In genomic region chr16:15888072-15888976, GRCh38 we compare ENCODE assay signal across 8 cellular contexts. TPM values are rescaled to one million over a fixed set of nuclear protein-coding genes. Genes with fewer than 3 reads are reported as not detected.
A peak's percentile ranks its signal among the peaks of the same experiment; 100 is the strongest.
DNase-seq lines count a peak whose midpoint lies in the region; ATAC-seq and TF ChIP-seq lines count a peak whose summit lies in the region.

Gene CEP20, minus strand, starts transcription at chr16:15888603. Its CDS starts 18 bp downstream, at chr16:15888585.

- no peaks in the 10 kb centered on the region for H3K27me3 ChIP-seq in liver (ENCODE audit: control insufficient read depth in 4 of 4, insufficient read depth in 4 of 4, low read length in 3 of 4)

- peak within 1 kb of the TSS; percentile 75 to 79 for H3K27ac ChIP-seq in liver (ENCODE audit: low read depth in 1 of 2, low read length in 2 of 2)

- H3K36me3 ChIP-seq in liver (ENCODE audit: control insufficient read depth in 4 of 4, insufficient read depth in 3 of 4, low read depth in 1 of 4, low read length in 3 of 4): peaks cover 0 to 5% (median 1%) of the 10 kb centered on the region in 4 donors

- peak within 1 kb of the TSS; percentile 68 to 100 (median 73) for H3K4me3 ChIP-seq in liver (ENCODE audit: low read depth in 1 of 3, low read length in 3 of 3)

- H3K4me3 Mint-ChIP-seq in CD14-positive monocyte: peak within 1 kb of the TSS; percentile 100

- peaks cover 0 to 2% (median 0%) of the 10 kb centered on the region in 3 donors for H3K27me3 Mint-ChIP-seq in CD14-positive monocyte (ENCODE audit: low read depth in 3 of 3)

- H3K27ac Mint-ChIP-seq in CD14-positive monocyte: peak within 1 kb of the TSS; percentile 98 to 100 (median 98)

- H3K4me1 Mint-ChIP-seq in CD14-positive monocyte: peaks cover 30% of the 10 kb centered on the region

- peaks cover 1 to 15% (median 11%) of the 10 kb centered on the region in 4 donors for H3K4me1 ChIP-seq in liver (ENCODE audit: control insufficient read depth in 4 of 4, insufficient read depth in 4 of 4, low read length in 3 of 4)

- DNase-seq in CD14-positive monocyte (ENCODE audit: low spot score) (peak; percentile 100), NCI-H748 treated with DMSO at 0.1 percent for 48 hours (lab: John Stamatoyannopoulos, UW) (peak; percentile 94), dermis blood vessel endothelial cell (peak; percentile 99)
- peak; percentile 98 to 100 for DNase-seq in activated CD4-positive, alpha-beta T cell treated with anti-CD3 and anti-CD28 coated beads, Interleukin-2, amount 50 U/mL, for 24 hours (ENCODE audit: low read depth in 1 of 2, low spot score in 1 of 2)
- DNase-seq in stimulated activated CD4-positive, alpha-beta T cell treated with anti-CD3 and anti-CD28 coated beads, Interleukin-4, amount 100 ng/mL, for 24 hours: peak; percentile 100

- H3K36me3 Mint-ChIP-seq in CD14-positive monocyte: peaks cover 3 to 8% of the 10 kb centered on the region in 2 donors

- no peaks in the 10 kb centered on the region for H3K9me3 ChIP-seq in liver (ENCODE audit: control insufficient read depth in 4 of 4, low read length in 3 of 4)

- peak; percentile 17 to 38 for TF ChIP-seq RAD21 in liver (IDR thresholded peaks at IDR 0.05)

- WGBS in liver: under 1% methylated on average over 41 of the region's 41 CpGs

- H3K9me3 Mint-ChIP-seq in CD14-positive monocyte: peaks cover 0 to 3% (median 0%) of the 10 kb centered on the region in 7 donors

- ATAC-seq in GM19372 (IDR thresholded peaks at IDR 0.05; ENCODE audit: low read depth, unreplicated experiment) (peak; percentile 96), HG03558 (IDR thresholded peaks at IDR 0.05; ENCODE audit: extremely low read depth, unreplicated experiment) (peak; percentile 90)

- TF ChIP-seq CTCF in CD14-positive monocyte (IDR thresholded peaks at IDR 0.05): no peak
- TF ChIP-seq CTCF in liver (IDR thresholded peaks at IDR 0.05; ENCODE audit: low read depth, low read length, missing input control): peak; percentile 41

- H3K9ac ChIP-seq in liver (ENCODE audit: low read depth in 1 of 2, low read length in 2 of 2): peak within 1 kb of the TSS; percentile 39 to 92

- intact Hi-C loops in CD14-positive monocyte (cut with micrococcal nuclease): loop anchor here in 1 of 2 donors (5.0 to 10.0 kb wide), 3 partner anchors 64 to 1254 kb away; partner anchors contain the start of genes BFAR, MARF1 and PARN

TF ChIP-seq in liver, 16 proteins besides CTCF, POLR2A, EP300 and RAD21:
- TF ChIP-seq RXRA (IDR thresholded peaks at IDR 0.05): peak in 1 of 2 donors; percentile 17
- peak; percentile 10 to 81 for TF ChIP-seq GABPA (IDR thresholded peaks at IDR 0.05 in 1 of 2, conservative IDR thresholded peaks at IDR 0.05 in 1 of 2)
- TF ChIP-seq SP1 (IDR thresholded peaks at IDR 0.05): peak; percentile 81
- no peak for TF ChIP-seq HNF4A (conservative IDR thresholded peaks at IDR 0.05)
- no peak for TF ChIP-seq JUND (IDR thresholded peaks at IDR 0.05)
- no peak for TF ChIP-seq NR2F2 (IDR thresholded peaks at IDR 0.05)
- no peak for TF ChIP-seq ZBTB33 (IDR thresholded peaks at IDR 0.05)
- TF ChIP-seq REST (IDR thresholded peaks at IDR 0.05): peak; percentile 39
- peak; percentile 32 for TF ChIP-seq MAX (IDR thresholded peaks at IDR 0.05)
- no peak for TF ChIP-seq ATF3 (IDR thresholded peaks at IDR 0.05)
- peak; percentile 82 for TF ChIP-seq TAF1 (conservative IDR thresholded peaks at IDR 0.05)
- peak; percentile 99 for TF ChIP-seq YY1 (IDR thresholded peaks at IDR 0.05)
- no peak for TF ChIP-seq HNF4G (IDR thresholded peaks at IDR 0.05)
- no peak for TF ChIP-seq FOXA1 (IDR thresholded peaks at IDR 0.05)
- TF ChIP-seq FOXA2 (IDR thresholded peaks at IDR 0.05): no peak
- peak in 1 of 2 donors; percentile 38 for TF ChIP-seq EGR1 (IDR thresholded peaks at IDR 0.05; ENCODE audit: low read depth in 2 of 2)
TF ChIP-seq in liver: peak in this region for 8.

RNA-seq across cellular contexts. Expression of gene CEP20, which starts in this region (rescaled TPM):
- 10 to 100 TPM; 24.7 to 27.3 TPM for polyA plus RNA-seq in CD14-positive monocyte
- 20.4 and 29.0 TPM in 2 replicates for total RNA-seq in dermis blood vessel endothelial cell
- 10 to 100 TPM; 13.2 to 19.2 TPM for total RNA-seq in liver
- polyA plus RNA-seq in liver: 10 to 100 TPM; 10.7 to 13.4 TPM

Comparison
In these comparisons a context has a peak if more than half of its experiments do, and no peak if none do; other contexts are left out.
1. Peak in every context shown above with its lines: DNase-seq, ATAC-seq, H3K4me3 ChIP-seq and H3K27ac ChIP-seq.